ENCODE assay signal across 10 cellular contexts in the genomic region with DNA sequence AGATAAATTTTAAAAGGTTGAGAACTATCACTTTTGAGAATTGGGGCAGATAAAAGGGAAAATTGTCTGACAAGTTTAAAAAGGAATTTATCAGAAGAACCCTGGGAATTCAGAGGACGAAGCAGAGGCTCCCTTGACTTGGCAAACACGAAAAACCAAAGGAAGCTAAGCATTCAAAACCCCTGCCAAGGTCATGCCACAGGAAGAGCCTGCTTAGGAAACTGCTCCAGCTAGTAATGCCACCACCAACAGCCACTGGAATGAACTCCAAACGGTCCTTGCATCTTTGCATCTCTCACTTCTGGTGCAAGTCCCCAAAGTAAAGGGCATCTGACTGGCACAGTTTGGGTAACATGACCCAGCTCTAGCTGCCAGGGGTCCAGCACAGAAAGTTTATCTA. TPM values are rescaled to one million over a fixed set of nuclear protein-coding genes. Genes with fewer than 3 reads are reported as not detected.
DNase-seq lines count a peak whose midpoint lies in the region; ATAC-seq, FAIRE-seq and TF ChIP-seq lines count a peak whose summit lies in the region.
"Had no signal": no experiment of that assay in that cellular context is flagged by ENCODE, and none has a peak within 500 bp of the region (broad histone marks: within the 10 kb centered on the region; RNA-seq: fewer than 3 reads in every experiment).

No MANE protein-coding gene starts in this region.

- dilution Hi-C loops in endothelial cell of umbilical vein (cut with MboI; ENCODE audit: extremely low pct_ligation_motif_present, low sequenced_read_pairs) = no loop called here

- TF ChIP-seq CTCF in endothelial cell of umbilical vein (IDR thresholded peaks at IDR 0.05; ENCODE audit: extremely low read depth in 1 of 2, insufficient read depth in 1 of 2, low read depth in 1 of 2, low read length in 2 of 2) = no peak

- H3K4me1 Mint-ChIP-seq in naive thymus-derived CD8-positive, alpha-beta T cell = peaks cover 22 to 89% (median 80%) of the 10 kb centered on the region in 4 donors
- H3K4me1 Mint-ChIP-seq in activated CD4-positive, alpha-beta memory T cell treated with anti-CD3 and anti-CD28 coated beads for 36 hours (ENCODE audit: low read depth) = peaks cover 71% of the 10 kb centered on the region
- H3K4me1 Mint-ChIP-seq in activated T-helper 2 cell treated with anti-CD3 and anti-CD28 coated beads, Interferon-gamma antibody, Interleukin-2, Interleukin-4, amounts not matched to agents 10 μg/mL and 5 μg/mL and 100 μg/mL, durations not matched to agents 14 hours and 24 hours and 36 hours (ENCODE audit: low read depth) = peaks cover 24% of the 10 kb centered on the region

- no peaks in the 10 kb centered on the region for H3K27me3 Mint-ChIP-seq in naive thymus-derived CD8-positive, alpha-beta T cell
- no peaks in the 10 kb centered on the region for H3K27me3 Mint-ChIP-seq in activated CD4-positive, alpha-beta memory T cell treated with anti-CD3 and anti-CD28 coated beads for 36 hours
- no peaks in the 10 kb centered on the region for H3K27me3 Mint-ChIP-seq in activated T-helper 2 cell treated with anti-CD3 and anti-CD28 coated beads, Interferon-gamma antibody, Interleukin-2, Interleukin-4, amounts not matched to agents 10 μg/mL and 5 μg/mL and 100 μg/mL, durations not matched to agents 14 hours and 24 hours and 36 hours (ENCODE audit: low read depth)

- no peak overlapping the region for H2AFZ ChIP-seq in endothelial cell of umbilical vein (ENCODE audit: low read depth, low read length)

- H3K9me1 ChIP-seq in endothelial cell of umbilical vein (replicated peaks; ENCODE audit: control insufficient read depth, extremely low read depth, insufficient read depth, low read length) = no peaks in the 10 kb centered on the region

- H3K4me3 Mint-ChIP-seq in naive thymus-derived CD8-positive, alpha-beta T cell = peak overlapping the region in 9 of 10 donors; percentile 32 to 82 (median 60)
- H3K4me3 Mint-ChIP-seq in activated CD4-positive, alpha-beta memory T cell treated with anti-CD3 and anti-CD28 coated beads for 36 hours = no peak overlapping the region
- H3K4me3 Mint-ChIP-seq in activated T-helper 2 cell treated with anti-CD3 and anti-CD28 coated beads, Interferon-gamma antibody, Interleukin-2, Interleukin-4, amounts not matched to agents 10 μg/mL and 5 μg/mL and 100 μg/mL, durations not matched to agents 14 hours and 24 hours and 36 hours (ENCODE audit: low read depth) = no peak overlapping the region
- H3K4me3 Mint-ChIP-seq: nephron had no signal

- peaks cover 95% of the 10 kb centered on the region for H3K79me2 ChIP-seq in endothelial cell of umbilical vein (ENCODE audit: control insufficient read depth, insufficient read depth, low read length)

- peaks cover 28% of the 10 kb centered on the region for H3K4me1 ChIP-seq in endothelial cell of umbilical vein (ENCODE audit: control insufficient read depth, extremely low read depth, insufficient read depth, low read length)

- no peak overlapping the region for H3K9ac ChIP-seq in endothelial cell of umbilical vein (replicated peaks; ENCODE audit: extremely low read depth, insufficient read depth, low read length)

- H3K27me3 ChIP-seq in endothelial cell of umbilical vein (ENCODE audit: control insufficient read depth in 2 of 2, insufficient read depth in 2 of 2, low read length in 2 of 2) = no peaks in the 10 kb centered on the region

- H3K36me3 Mint-ChIP-seq in naive thymus-derived CD8-positive, alpha-beta T cell = peaks cover 0 to 28% (median 0%) of the 10 kb centered on the region in 3 donors
- H3K36me3 Mint-ChIP-seq in activated CD4-positive, alpha-beta memory T cell treated with anti-CD3 and anti-CD28 coated beads for 36 hours = no peaks in the 10 kb centered on the region
- H3K36me3 Mint-ChIP-seq in activated T-helper 2 cell treated with anti-CD3 and anti-CD28 coated beads, Interferon-gamma antibody, Interleukin-2, Interleukin-4, amounts not matched to agents 10 μg/mL and 5 μg/mL and 100 μg/mL, durations not matched to agents 14 hours and 24 hours and 36 hours (ENCODE audit: low read depth) = peaks cover 9% of the 10 kb centered on the region

- no peaks in the 10 kb centered on the region for H3K9me3 Mint-ChIP-seq in naive thymus-derived CD8-positive, alpha-beta T cell
- H3K9me3 Mint-ChIP-seq in activated CD4-positive, alpha-beta memory T cell treated with anti-CD3 and anti-CD28 coated beads for 36 hours = no peaks in the 10 kb centered on the region
- H3K9me3 Mint-ChIP-seq in activated T-helper 2 cell treated with anti-CD3 and anti-CD28 coated beads, Interferon-gamma antibody, Interleukin-2, Interleukin-4, amounts not matched to agents 10 μg/mL and 5 μg/mL and 100 μg/mL, durations not matched to agents 14 hours and 24 hours and 36 hours = no peaks in the 10 kb centered on the region
- H3K9me3 Mint-ChIP-seq: activated naive CD4-positive, alpha-beta T cell treated with anti-CD3 and anti-CD28 coated beads, Interleukin-2, amount 50 U/mL, for 72 hours; nephron had no signal

- CTCF ChIA-PET in endothelial cell of umbilical vein (lab: Charles Lee) = interaction anchor here (1.0 to 1.6 kb wide), 3 partner anchors 23 to 95 kb away, joined by 3 to 5 read pairs (median 4); a partner anchor contains a TSS
- CTCF ChIA-PET in activated CD4-positive, alpha-beta memory T cell treated with anti-CD3 and anti-CD28 coated beads for 36 hours (lab: Charles Lee) = no interaction called here

- no peaks in the 10 kb centered on the region for H3K9me3 ChIP-seq in endothelial cell of umbilical vein (replicated peaks; ENCODE audit: control insufficient read depth, insufficient read depth, low read length)

- peak overlapping the region; percentile 2 for H3K27ac ChIP-seq in endothelial cell of umbilical vein (ENCODE audit: insufficient read depth, low read depth, low read length)

- POLR2A ChIA-PET in endothelial cell of umbilical vein (lab: Charles Lee) = interaction anchor here (0.7 kb wide), 1 partner anchor 157 kb away, joined by 3 read pairs; a partner anchor contains a TSS
- POLR2A ChIA-PET in naive thymus-derived CD8-positive, alpha-beta T cell (lab: Charles Lee) = interaction anchor here (0.8 kb wide), 1 partner anchor 8 kb away, joined by 9 read pairs; no protein-coding TSS in a partner anchor
- POLR2A ChIA-PET in activated CD4-positive, alpha-beta memory T cell treated with anti-CD3 and anti-CD28 coated beads for 36 hours (lab: Charles Lee) = interaction anchor here (0.7 kb wide), 1 partner anchor 23 kb away, joined by 3 read pairs; no protein-coding TSS in a partner anchor

- peak; percentile 9 for DNase-seq in Ammon's horn (ENCODE audit: low spot score)
- peak; percentile 8 for DNase-seq in Jurkat, Clone E6-1 (ENCODE audit: low read depth, low spot score)
- peak; percentile 80 for DNase-seq in endothelial cell of umbilical vein (ENCODE audit: low read depth, low spot score)
- DNase-seq in naive thymus-derived CD8-positive, alpha-beta T cell = no peak
- no peak for DNase-seq in activated CD4-positive, alpha-beta memory T cell treated with anti-CD3 and anti-CD28 coated beads for 36 hours
- no peak for DNase-seq in NCI-H2171 treated with DMSO at 0.1 percent for 48 hours (lab: John Stamatoyannopoulos, UW)
- no peak for DNase-seq in T-helper 2 cell
- no peak for DNase-seq in activated T-helper 2 cell treated with anti-CD3 and anti-CD28 coated beads, Interferon-gamma antibody, Interleukin-2, Interleukin-4, amounts not matched to agents 10 μg/mL and 5 μg/mL and 100 μg/mL, durations not matched to agents 14 hours and 24 hours and 36 hours (ENCODE audit: low spot score)

- FAIRE-seq in endothelial cell of umbilical vein (lab: Jason Lieb, UNC) = peak; percentile 84

- peaks cover 19% of the 10 kb centered on the region for H4K20me1 ChIP-seq in endothelial cell of umbilical vein (replicated peaks; ENCODE audit: control insufficient read depth, extremely low read depth, insufficient read depth, low read length)

- intact Hi-C loops in endothelial cell of umbilical vein (cut with micrococcal nuclease) = no loop called here
- intact Hi-C loops in activated CD4-positive, alpha-beta memory T cell treated with anti-CD3 and anti-CD28 coated beads for 36 hours (cut with micrococcal nuclease) = no loop called here
- intact Hi-C loops in activated T-helper 2 cell treated with anti-CD3 and anti-CD28 coated beads, Interferon-gamma antibody, Interleukin-2, Interleukin-4, amounts not matched to agents 10 μg/mL and 5 μg/mL and 100 μg/mL, durations not matched to agents 14 hours and 24 hours and 36 hours (cut with micrococcal nuclease) = no loop called here

- peak overlapping the region; percentile 78 for H3K4me2 ChIP-seq in endothelial cell of umbilical vein (ENCODE audit: insufficient read depth, low read length)

- peak overlapping the region in 1 of 10 donors; percentile 36 for H3K27ac Mint-ChIP-seq in naive thymus-derived CD8-positive, alpha-beta T cell
- H3K27ac Mint-ChIP-seq in activated CD4-positive, alpha-beta memory T cell treated with anti-CD3 and anti-CD28 coated beads for 36 hours = no peak overlapping the region
- no peak overlapping the region for H3K27ac Mint-ChIP-seq in activated T-helper 2 cell treated with anti-CD3 and anti-CD28 coated beads, Interferon-gamma antibody, Interleukin-2, Interleukin-4, amounts not matched to agents 10 μg/mL and 5 μg/mL and 100 μg/mL, durations not matched to agents 14 hours and 24 hours and 36 hours
- H3K27ac Mint-ChIP-seq: activated naive CD4-positive, alpha-beta T cell treated with anti-CD3 and anti-CD28 coated beads, Interleukin-2, amount 50 U/mL, for 72 hours had no signal

- BruUV-seq in endothelial cell of umbilical vein (replicated peaks; lab: Mats Ljungman, UMichigan) = no TSS peak

- no peak for ATAC-seq in naive thymus-derived CD8-positive, alpha-beta T cell

- H3K4me3 ChIP-seq in Jurkat, Clone E6-1 (ENCODE audit: low read length) = no peak overlapping the region
- peak overlapping the region in 1 of 3 experiments; percentile 16 for H3K4me3 ChIP-seq in endothelial cell of umbilical vein (replicated peaks in 1 of 3; ENCODE audit: insufficient read depth in 1 of 3, low read depth in 1 of 3, low read length in 3 of 3)

- no peak for TF ChIP-seq POLR2A in endothelial cell of umbilical vein (IDR thresholded peaks at IDR 0.05; ENCODE audit: low read depth, low read length)

- H3K36me3 ChIP-seq in endothelial cell of umbilical vein (ENCODE audit: control insufficient read depth in 2 of 2, extremely low read depth in 1 of 2, insufficient read depth in 2 of 2, low read length in 2 of 2) = no peaks in the 10 kb centered on the region

RNA-seq across cellular contexts. Expression of a gene that starts 7.2 kb away (rescaled TPM):
- 87.7 TPM for polyA plus RNA-seq in Jurkat, Clone E6-1 (2012; ENCODE audit: insufficient read depth, insufficient read length)
- total RNA-seq in endothelial cell of umbilical vein = 88.8 and 89.7 TPM in 2 replicates
- 32.4 and 35.0 TPM in 2 replicates for polyA plus RNA-seq in endothelial cell of umbilical vein
- polyA plus RNA-seq in endothelial cell of umbilical vein (2011; cell fraction: cytosol; rRNA removed) = 38.9 and 39.0 TPM in 2 replicates
- 82.9 and 103 TPM in 2 replicates for polyA plus RNA-seq in endothelial cell of umbilical vein (2011; cell fraction: nucleus; rRNA removed)
- 38.0 and 52.9 TPM in 2 replicates for polyA plus RNA-seq in endothelial cell of umbilical vein (2012)
- polyA minus RNA-seq in endothelial cell of umbilical vein = 82.7 and 88.2 TPM in 2 replicates
- polyA minus RNA-seq in endothelial cell of umbilical vein (2011; cell fraction: cytosol; rRNA and poly(A)+ RNA removed) = 50.0 TPM
- polyA minus RNA-seq in endothelial cell of umbilical vein (2011; cell fraction: nucleus; rRNA and poly(A)+ RNA removed) = 106 and 177 TPM in 2 replicates
- 100 to 1,000 TPM; 183 to 193 TPM for total RNA-seq in naive thymus-derived CD8-positive, alpha-beta T cell
- polyA plus RNA-seq in naive thymus-derived CD8-positive, alpha-beta T cell = 10 to 100 TPM; 88.9 to 94.0 (median 92.1) TPM
- 100 to 1,000 TPM; 106 TPM for total RNA-seq in activated CD4-positive, alpha-beta memory T cell treated with anti-CD3 and anti-CD28 coated beads for 36 hours
- 100 and 103 TPM in 2 replicates for total RNA-seq in activated T-helper 2 cell treated with anti-CD3 and anti-CD28 coated beads, Interferon-gamma antibody, Interleukin-2, Interleukin-4, amounts not matched to agents 10 μg/mL and 5 μg/mL and 100 μg/mL, durations not matched to agents 14 hours and 24 hours and 36 hours

RNA-seq across cellular contexts. Expression of a gene that starts 8.9 kb away (rescaled TPM):
- polyA plus RNA-seq in Jurkat, Clone E6-1 (2012; ENCODE audit: insufficient read depth, insufficient read length) = 30.7 TPM
- 23.8 and 25.6 TPM in 2 replicates for total RNA-seq in endothelial cell of umbilical vein
- 46.1 and 56.2 TPM in 2 replicates for polyA plus RNA-seq in endothelial cell of umbilical vein
- 45.2 and 48.9 TPM in 2 replicates for polyA plus RNA-seq in endothelial cell of umbilical vein (2011; cell fraction: cytosol; rRNA removed)
- polyA plus RNA-seq in endothelial cell of umbilical vein (2011; cell fraction: nucleus; rRNA removed) = 20.4 and 22.2 TPM in 2 replicates
- polyA plus RNA-seq in endothelial cell of umbilical vein (2012) = 24.0 and 32.1 TPM in 2 replicates
- 47.9 and 56.3 TPM in 2 replicates for polyA minus RNA-seq in endothelial cell of umbilical vein
- 22.6 TPM for polyA minus RNA-seq in endothelial cell of umbilical vein (2011; cell fraction: cytosol; rRNA and poly(A)+ RNA removed)
- 16.7 and 24.2 TPM in 2 replicates for polyA minus RNA-seq in endothelial cell of umbilical vein (2011; cell fraction: nucleus; rRNA and poly(A)+ RNA removed)
- total RNA-seq in naive thymus-derived CD8-positive, alpha-beta T cell = 10 to 100 TPM; 23.9 to 29.1 TPM
- 10 to 100 TPM; 43.5 to 59.4 (median 56.0) TPM for polyA plus RNA-seq in naive thymus-derived CD8-positive, alpha-beta T cell
- 10 to 100 TPM; 34.0 to 34.5 TPM for total RNA-seq in activated CD4-positive, alpha-beta memory T cell treated with anti-CD3 and anti-CD28 coated beads for 36 hours
- total RNA-seq in activated T-helper 2 cell treated with anti-CD3 and anti-CD28 coated beads, Interferon-gamma antibody, Interleukin-2, Interleukin-4, amounts not matched to agents 10 μg/mL and 5 μg/mL and 100 μg/mL, durations not matched to agents 14 hours and 24 hours and 36 hours = 26.8 and 28.9 TPM in 2 replicates

RNA-seq across cellular contexts. Expression of a gene that starts 55.3 kb away (rescaled TPM):
- polyA plus RNA-seq in Jurkat, Clone E6-1 (2012; ENCODE audit: insufficient read depth, insufficient read length) = 1.5 TPM
- 3.5 and 3.6 TPM in 2 replicates for total RNA-seq in endothelial cell of umbilical vein
- 1.2 and 1.3 TPM in 2 replicates for polyA plus RNA-seq in endothelial cell of umbilical vein
- polyA plus RNA-seq in endothelial cell of umbilical vein (2011; cell fraction: cytosol; rRNA removed) = 0.18 and 0.23 TPM in 2 replicates
- 9.2 and 10.3 TPM in 2 replicates for polyA plus RNA-seq in endothelial cell of umbilical vein (2011; cell fraction: nucleus; rRNA removed)
- polyA plus RNA-seq in endothelial cell of umbilical vein (2012) = 0.37 and 0.52 TPM in 2 replicates
- 7.1 and 8.0 TPM in 2 replicates for polyA minus RNA-seq in endothelial cell of umbilical vein
- polyA minus RNA-seq in endothelial cell of umbilical vein (2011; cell fraction: cytosol; rRNA and poly(A)+ RNA removed) = not detected
- 10.4 and 12.3 TPM in 2 replicates for polyA minus RNA-seq in endothelial cell of umbilical vein (2011; cell fraction: nucleus; rRNA and poly(A)+ RNA removed)
- total RNA-seq in naive thymus-derived CD8-positive, alpha-beta T cell = 1 to 10 TPM; 9.2 to 9.4 TPM
- under 1 TPM in 1 of 3 donors, not detected in 2; 0.43 TPM for polyA plus RNA-seq in naive thymus-derived CD8-positive, alpha-beta T cell
- total RNA-seq in activated CD4-positive, alpha-beta memory T cell treated with anti-CD3 and anti-CD28 coated beads for 36 hours = 1 to 10 TPM; 1.1 to 1.3 TPM
- total RNA-seq in activated T-helper 2 cell treated with anti-CD3 and anti-CD28 coated beads, Interferon-gamma antibody, Interleukin-2, Interleukin-4, amounts not matched to agents 10 μg/mL and 5 μg/mL and 100 μg/mL, durations not matched to agents 14 hours and 24 hours and 36 hours = 2.5 and 2.8 TPM in 2 replicates

Comparison
In these comparisons a context has a peak if more than half of its experiments do, and no peak if none do; other contexts are left out.
1. DNase-seq: peak in Ammon's horn (single experiment), Jurkat, Clone E6-1 (single experiment) and endothelial cell of umbilical vein (single experiment); none in naive thymus-derived CD8-positive, alpha-beta T cell (0 of 10), activated CD4-positive, alpha-beta memory T cell treated with anti-CD3 and anti-CD28 coated beads for 36 hours (single experiment), NCI-H2171 treated with DMSO at 0.1 percent for 48 hours (single experiment), T-helper 2 cell (0 of 5) and activated T-helper 2 cell treated with anti-CD3 and anti-CD28 coated beads, Interferon-gamma antibody, Interleukin-2, Interleukin-4, amounts not matched to agents 10 μg/mL and 5 μg/mL and 100 μg/mL, durations not matched to agents 14 hours and 24 hours and 36 hours (single experiment).
2. H3K4me3 Mint-ChIP-seq: peak in naive thymus-derived CD8-positive, alpha-beta T cell (9 of 10); none in activated CD4-positive, alpha-beta memory T cell treated with anti-CD3 and anti-CD28 coated beads for 36 hours (single experiment) and activated T-helper 2 cell treated with anti-CD3 and anti-CD28 coated beads, Interferon-gamma antibody, Interleukin-2, Interleukin-4, amounts not matched to agents 10 μg/mL and 5 μg/mL and 100 μg/mL, durations not matched to agents 14 hours and 24 hours and 36 hours (single experiment).